ENCODE assay signal across 1 cellular context in the genomic region with DNA sequence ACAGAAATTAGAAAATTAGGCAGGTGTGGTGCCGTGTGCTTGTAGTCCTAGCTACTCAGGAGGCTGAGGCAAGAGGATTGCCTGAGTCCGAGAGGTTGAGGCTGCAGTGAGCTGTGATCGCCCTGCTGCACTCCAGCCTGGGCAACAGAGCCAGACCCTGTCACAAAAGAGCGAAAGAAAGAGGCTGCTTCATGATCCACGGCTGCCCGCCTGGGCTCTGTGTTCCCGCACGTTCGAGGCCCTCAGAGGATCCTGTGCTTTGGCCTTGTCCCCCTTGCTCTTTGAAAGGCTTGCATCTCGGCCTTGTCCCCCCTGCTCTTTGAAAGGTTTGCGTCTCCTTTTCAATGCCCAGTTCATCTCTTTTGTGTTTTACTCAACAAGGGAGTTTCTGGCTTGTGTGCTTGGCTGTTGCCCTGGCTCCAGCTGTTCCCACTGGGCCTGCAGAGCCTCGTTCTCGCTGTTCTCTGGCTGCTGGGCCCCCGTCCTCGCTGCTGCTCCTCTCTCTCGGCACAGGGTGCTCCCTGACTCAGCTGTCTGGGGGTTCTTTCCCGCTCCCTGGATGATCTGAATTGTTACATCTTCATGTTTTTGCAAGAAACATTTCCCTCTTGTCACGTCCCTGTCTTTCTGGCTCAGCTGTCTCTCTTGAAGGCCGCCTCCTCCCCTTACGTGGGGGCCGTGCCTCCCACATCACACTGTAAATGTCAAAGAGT.
TF ChIP-seq lines count a peak whose summit lies in the region.

No MANE protein-coding gene starts in this region.

TF ChIP-seq in H1, 55 proteins besides CTCF, POLR2A, EP300 and RAD21 (continued from another document):
- TF ChIP-seq PHF8 (conservative IDR thresholded peaks at IDR 0.05; ENCODE audit: low read depth, low read length) (no peak), GTF2F1 (IDR thresholded peaks at IDR 0.05; ENCODE audit: borderline replicate concordance, low read depth, low read length) (no peak), SRF (IDR thresholded peaks at IDR 0.05; ENCODE audit: low read depth, low read length) (no peak), YY1 (IDR thresholded peaks at IDR 0.05; ENCODE audit: low read depth, low read length) (no peak)
